16 cellular contexts compared by ENCODE assay signal in genomic region chr5:5080790-5081189, GRCh38. TPM values are rescaled to one million over a fixed set of nuclear protein-coding genes. Genes with fewer than 3 reads are reported as not detected.
A peak's percentile ranks its signal among the peaks of the same experiment; 100 is the strongest.
DNase-seq lines count a peak whose midpoint lies in the region; ATAC-seq, FAIRE-seq and TF ChIP-seq lines count a peak whose summit lies in the region.
"Had no signal": no experiment of that assay in that cellular context is flagged by ENCODE, and none has a peak within 500 bp of the region (broad histone marks: within the 10 kb centered on the region; RNA-seq: fewer than 3 reads in every experiment).

No MANE protein-coding gene starts in this region.

- DNase-seq in H1 (ENCODE audit: low read depth in 1 of 2, low spot score in 2 of 2) = no peak
- peak; percentile 33 for DNase-seq in left kidney (ENCODE audit: low read depth, low spot score)
- no peak for DNase-seq in AG08396 (ENCODE audit: low spot score)
- DNase-seq in lower lobe of right lung = no peak
- DNase-seq: AML-193; Calu3; CD4-positive, alpha-beta T cell; DMS79 treated with DMSO at 0.1 percent for 48 hours; GF-D8 had no signal

- no peak overlapping the region for H2BK15ac ChIP-seq in H1 (ENCODE audit: low read length)

- no peak overlapping the region for H2BK120ac ChIP-seq in H1 (replicated peaks; ENCODE audit: low read depth, low read length)

- H3K18ac ChIP-seq in H1 (ENCODE audit: extremely low read depth, low read length) = no peak overlapping the region

- H3K4me1 ChIP-seq in HEK293 (ENCODE audit: control insufficient read depth, insufficient read depth, low read length) (peaks cover 12% of the 10 kb centered on the region), H1 (replicated peaks in 1 of 4; ENCODE audit: control insufficient read depth in 3 of 4, insufficient read depth in 4 of 4, low read length in 3 of 4) (peaks cover 0 to 19% (median 11%) of the 10 kb centered on the region in 4 experiments; a peak in 5 of 7 replicates), lower lobe of right lung (no peaks in the 10 kb centered on the region)
- H3K4me1 ChIP-seq: HAP-1 had no signal

- no peak for TF ChIP-seq RAD21 in H1 (IDR thresholded peaks at IDR 0.05 in 1 of 2, conservative IDR thresholded peaks at IDR 0.05 in 1 of 2; ENCODE audit: low read depth in 2 of 2, low read length in 2 of 2)

- no peak overlapping the region; the same call in 1 of the 2 replicates for H2AK5ac ChIP-seq in H1 (ENCODE audit: low read depth, low read length)

- intact Hi-C loops in lower lobe of right lung (cut with DNase I) = no loop called here

- no peak for FAIRE-seq in H1 (lab: Jason Lieb, UNC)

- H3K27ac ChIP-seq in HEK293 (ENCODE audit: extremely low read depth, low read depth, low read length) = no peak overlapping the region
- no peak overlapping the region for H3K27ac ChIP-seq in H1 (ENCODE audit: low read depth, low read length)
- H3K27ac ChIP-seq in lower lobe of right lung = no peak overlapping the region
- H3K27ac ChIP-seq: C4-2B, KMS-11 had no signal

- WGBS in H1 (ENCODE audit: extremely low coverage in 1 of 2, insufficient coverage in 1 of 2, insufficient read length in 1 of 2, insufficient replicate concordance in 2 of 2, low coverage in 1 of 2, low lambda C conversion rate in 2 of 2, missing lambda C conversion rate in 1 of 2), 2 experiments = 84% methylated on average over 5 of the region's 5 CpGs; no CpG with 5 or more reads in 1 of the 2 experiments

- H3K9me3 ChIP-seq in HEK293 (ENCODE audit: control insufficient read depth, insufficient read depth, low read depth, low read length) (no peaks in the 10 kb centered on the region), H1 (ENCODE audit: insufficient read depth in 2 of 2, low read depth in 1 of 2, low read length in 1 of 2) (no peaks in the 10 kb centered on the region), lower lobe of right lung (no peaks in the 10 kb centered on the region)
- H3K9me3 ChIP-seq: HAP-1 had no signal

- no peak overlapping the region for H2AFZ ChIP-seq in H1 (ENCODE audit: low read length)

- no peak overlapping the region for H2BK12ac ChIP-seq in H1 (ENCODE audit: low read depth, low read length)

- H4K5ac ChIP-seq in H1 (ENCODE audit: insufficient read length, low read depth, low read length) = no peak overlapping the region

- H3K79me2 ChIP-seq in H1 (ENCODE audit: control insufficient read depth in 1 of 2, insufficient read depth in 2 of 2, low read length in 2 of 2) = no peaks in the 10 kb centered on the region

- 0 out of 2 replicates have a peak, but pooled peaks cover 3% of the 10 kb centered on the region for H3K23me2 ChIP-seq in H1 (ENCODE audit: low read depth, low read length)

- no peak overlapping the region for H4K8ac ChIP-seq in H1 (ENCODE audit: extremely low read depth, insufficient read depth, low read length)

- POLR2A ChIA-PET in HEK293 (lab: Yijun Ruan, JAX) = no interaction called here
- POLR2A ChIA-PET in H1 (lab: Charles Lee; ENCODE audit: partially characterized antibody) = no interaction called here

- no peak overlapping the region for H3K4me2 ChIP-seq in H1 (ENCODE audit: insufficient read depth in 1 of 2, low read depth in 2 of 2, low read length in 2 of 2)
- H3K4me2 ChIP-seq: KMS-11 had no signal

- H2BK5ac ChIP-seq in H1 (ENCODE audit: low read depth, low read length) = no peak overlapping the region

- 0 out of 2 replicates have a peak overlapping the region, but pooled peaks have one; percentile 67 for H2BK20ac ChIP-seq in H1 (ENCODE audit: low read length)

- peak overlapping the region; percentile 6 for H4K91ac ChIP-seq in H1 (replicated peaks; ENCODE audit: insufficient read length, low read length)

- H3K56ac ChIP-seq in H1 (replicated peaks; ENCODE audit: insufficient read length, low read depth, low read length) = no peak overlapping the region

- H3K36me3 ChIP-seq in HEK293 (ENCODE audit: control insufficient read depth in 2 of 2, insufficient read depth in 1 of 2, low read length in 2 of 2) = no peaks in the 10 kb centered on the region
- H3K36me3 ChIP-seq in H1 (ENCODE audit: control insufficient read depth in 2 of 4, insufficient read depth in 4 of 4, low read length in 3 of 4) = no peaks in the 10 kb centered on the region
- no peaks in the 10 kb centered on the region for H3K36me3 ChIP-seq in lower lobe of right lung
- H3K36me3 ChIP-seq: HAP-1 had no signal

- no peak for TF ChIP-seq EP300 in H1 (IDR thresholded peaks at IDR 0.05; ENCODE audit: borderline replicate concordance in 1 of 2, low read depth in 2 of 2, low read length in 2 of 2)

- no peaks in the 10 kb centered on the region for H4K20me1 ChIP-seq in H1 (replicated peaks in 1 of 2; ENCODE audit: control insufficient read depth in 1 of 2, insufficient read depth in 2 of 2, low read length in 2 of 2)

- ATAC-seq in lower lobe of right lung (no peak), HG02884 (IDR thresholded peaks at IDR 0.05; ENCODE audit: unreplicated experiment) (no peak), GM18511 (IDR thresholded peaks at IDR 0.05; ENCODE audit: unreplicated experiment) (no peak)

- H3K14ac ChIP-seq in H1 (ENCODE audit: insufficient read length) = no peak overlapping the region

- H3K23ac ChIP-seq in H1 (ENCODE audit: insufficient read length) = no peak overlapping the region

- H3K9ac ChIP-seq in H1 (replicated peaks in 1 of 4; ENCODE audit: extremely low read depth in 1 of 4, low read depth in 3 of 4, low read length in 3 of 4) = no peak overlapping the region
- H3K9ac ChIP-seq: KMS-11 had no signal

- H3K4ac ChIP-seq in H1 (replicated peaks; ENCODE audit: insufficient read length, low read depth, low read length) = no peak overlapping the region

- TF ChIP-seq CTCF in HEK293 (tag by site-specific recombination; IDR thresholded peaks at IDR 0.05) (no peak), H1 (IDR thresholded peaks at IDR 0.05; ENCODE audit: control extremely low read depth in 1 of 3, insufficient read depth in 1 of 3, low read depth in 1 of 3, low read length in 3 of 3) (no peak), lower lobe of right lung (IDR thresholded peaks at IDR 0.05) (no peak)

- no peak for TF ChIP-seq POLR2A in H1 (IDR thresholded peaks at IDR 0.05; ENCODE audit: control extremely low read depth in 1 of 2, low read depth in 2 of 2, low read length in 2 of 2)

- H3K79me1 ChIP-seq in H1 (ENCODE audit: low read depth, low read length) = no peaks in the 10 kb centered on the region

- H3K27me3 ChIP-seq in H1 (replicated peaks in 1 of 4; ENCODE audit: control insufficient read depth in 3 of 4, extremely low read depth in 1 of 4, insufficient read depth in 3 of 4, low read length in 3 of 4) (peaks cover 0 to 3% (median 0%) of the 10 kb centered on the region in 4 experiments; a peak in 3 of 7 replicates), lower lobe of right lung (ENCODE audit: low read depth) (no peaks in the 10 kb centered on the region)

- CTCF ChIA-PET in HEK293 (lab: Yijun Ruan, JAX) = interaction anchor here (1.1 kb wide), 1 partner anchor 18 kb away, joined by 4 read pairs; no protein-coding TSS in a partner anchor
- CTCF ChIA-PET in H1 (lab: Charles Lee; ENCODE audit: partially characterized antibody) = interaction anchor here (0.8 to 1.4 kb wide), 2 partner anchors 24 to 338 kb away, joined by 3 read pairs; no protein-coding TSS in a partner anchor

- H3K4me3 ChIP-seq in HEK293 (ENCODE audit: low read depth, low read length) = no peak overlapping the region
- H3K4me3 ChIP-seq in H1 (ENCODE audit: extremely low read depth in 1 of 4, insufficient read depth in 2 of 4, low read depth in 3 of 4, low read length in 4 of 4) = no peak overlapping the region
- no peak overlapping the region for H3K4me3 ChIP-seq in lower lobe of right lung
- H3K4me3 ChIP-seq: HAP-1 had no signal

TF ChIP-seq in HEK293, 187 proteins besides CTCF, POLR2A, EP300 and RAD21:
- no peak for TF ChIP-seq ZNF677 (tag by site-specific recombination; IDR thresholded peaks at IDR 0.05)
- peak; percentile 19; the same call in 1 of the 2 replicates for TF ChIP-seq GLIS1 (tag by site-specific recombination; IDR thresholded peaks at IDR 0.05)

TF ChIP-seq in H1, 55 proteins besides CTCF, POLR2A, EP300 and RAD21 (continues in another document):
- TF ChIP-seq BRCA1 (IDR thresholded peaks at IDR 0.05; ENCODE audit: low read depth, low read length) (no peak), TAF1 (IDR thresholded peaks at IDR 0.05; ENCODE audit: low read depth, low read length) (no peak), CHD2 (IDR thresholded peaks at IDR 0.05; ENCODE audit: low read length) (no peak), SIRT6 (IDR thresholded peaks at IDR 0.05; ENCODE audit: low read length) (no peak), E2F6 (IDR thresholded peaks at IDR 0.05) (no peak)

RNA-seq across cellular contexts. Expression of gene ADAMTS16, which starts 59.3 kb away (rescaled TPM):
- total RNA-seq in H1 (2021; fragmentation: NEBNext Ultra II Directional; extraction: Animal tissue kit (Norgen Biotek cat#: 25700)) = 14.6 and 16.0 TPM in 2 replicates
- 3.7 and 3.9 TPM in 2 replicates for polyA plus RNA-seq in H1 (2011; rRNA removed)
- polyA plus RNA-seq in H1 (2011; cell fraction: cytosol; rRNA removed) = 3.8 TPM
- 10.7 TPM for polyA plus RNA-seq in H1 (2011; cell fraction: nucleus; rRNA removed)
- 4.1 to 7.1 TPM (median 5.7 TPM) in 4 replicates for polyA plus RNA-seq in H1 (2012, experiment 1 of 2)
- 1.5 TPM for polyA plus RNA-seq in H1 (2012, experiment 2 of 2)
- 15.1 TPM for polyA plus RNA-seq in H1 (2013, experiment 1 of 2)
- 14.5 TPM for polyA plus RNA-seq in H1 (2013, experiment 2 of 2)
- 12.2 and 14.9 TPM in 2 replicates for polyA minus RNA-seq in H1 (2011; rRNA and poly(A)+ RNA removed)
- polyA minus RNA-seq in H1 (2011; cell fraction: cytosol; rRNA and poly(A)+ RNA removed) = 4.7 TPM
- 35.4 TPM for polyA minus RNA-seq in H1 (2011; cell fraction: nucleus; rRNA and poly(A)+ RNA removed)
- 1.1 TPM for total RNA-seq in lower lobe of right lung
- total RNA-seq: Calu3; CD4-positive, alpha-beta T cell; HT-29 had no signal
